1 cellular context compared by ENCODE assay signal in the genomic region with DNA sequence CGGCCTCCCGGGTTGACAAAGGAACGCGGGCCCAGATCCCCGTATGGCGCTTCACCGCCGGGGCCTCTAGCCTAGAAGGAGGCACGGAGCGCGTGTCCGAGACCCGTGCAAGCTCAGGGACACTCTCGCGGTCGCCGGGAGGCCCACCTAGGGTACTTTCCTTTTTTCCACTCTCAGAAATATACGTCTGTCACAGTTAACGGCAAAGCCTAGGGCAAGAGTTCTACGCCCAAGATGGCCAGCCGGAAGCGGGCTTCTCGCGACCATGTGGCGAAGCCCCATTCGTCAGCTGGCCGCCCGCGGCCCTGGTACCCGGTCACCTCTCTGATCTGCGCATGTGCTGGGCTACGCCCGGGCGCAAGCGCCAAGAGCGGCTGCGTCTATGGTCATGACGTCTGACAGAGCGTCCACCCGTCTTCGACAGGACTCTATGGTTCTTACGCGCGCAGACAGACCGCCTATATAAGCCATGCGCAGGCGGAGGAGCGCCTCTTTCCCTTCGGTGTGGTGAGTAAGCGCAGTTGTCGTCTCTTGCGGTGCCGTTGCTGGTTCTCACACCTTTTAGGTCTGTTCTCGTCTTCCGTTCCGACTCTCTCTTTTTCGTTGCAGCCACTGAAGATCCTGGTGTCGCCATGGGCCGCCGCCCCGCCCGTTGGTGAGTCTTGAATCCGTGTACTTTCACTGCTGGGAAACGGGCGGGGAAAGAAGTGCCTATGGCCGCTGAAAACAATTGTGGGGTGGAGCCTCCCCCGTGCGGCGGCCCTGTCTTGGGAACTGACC.
TF ChIP-seq lines count a peak whose summit lies in the region.

RPL10 (plus strand) TSS at position 490 of the 780 bp plus-strand sequence; CDS start at position 633, 143 bp downstream.

TF ChIP-seq in K562, 482 proteins besides CTCF, POLR2A, EP300 and RAD21 (continued from another document):
- TF ChIP-seq ZFP1 (CRISPR knock-in tag; IDR thresholded peaks at IDR 0.05) (no peak), COPS2 (conservative IDR thresholded peaks at IDR 0.05) (no peak), FOXP1 (CRISPR knock-in tag; IDR thresholded peaks at IDR 0.05) (peak; percentile 81; the same call in 1 of the 2 replicates), ZBTB1 (CRISPR knock-in tag; IDR thresholded peaks at IDR 0.05; ENCODE audit: borderline replicate concordance, low read depth) (no peak; the same call in 1 of the 2 replicates), NFATC3 (IDR thresholded peaks at IDR 0.05) (no peak)
- TF ChIP-seq, protein P1, sequence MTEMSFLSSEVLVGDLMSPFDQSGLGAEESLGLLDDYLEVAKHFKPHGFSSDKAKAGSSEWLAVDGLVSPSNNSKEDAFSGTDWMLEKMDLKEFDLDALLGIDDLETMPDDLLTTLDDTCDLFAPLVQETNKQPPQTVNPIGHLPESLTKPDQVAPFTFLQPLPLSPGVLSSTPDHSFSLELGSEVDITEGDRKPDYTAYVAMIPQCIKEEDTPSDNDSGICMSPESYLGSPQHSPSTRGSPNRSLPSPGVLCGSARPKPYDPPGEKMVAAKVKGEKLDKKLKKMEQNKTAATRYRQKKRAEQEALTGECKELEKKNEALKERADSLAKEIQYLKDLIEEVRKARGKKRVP (CRISPR knock-in tag; IDR thresholded peaks at IDR 0.05): no peak
